In genomic region chr15:41307679-41308078, GRCh38 we compare ENCODE assay signal across 37 cellular contexts. TPM values are rescaled to one million over a fixed set of nuclear protein-coding genes. Genes with fewer than 3 reads are reported as not detected.
"Had no signal": no experiment of that assay in that cellular context is flagged by ENCODE, and none has a peak within 500 bp of the region (broad histone marks: within the 10 kb centered on the region; RNA-seq: fewer than 3 reads in every experiment).

No MANE protein-coding gene starts in this region.

- H3K36me3 ChIP-seq: adrenal gland, brain microvascular endothelial cell, breast epithelium had no signal

- H3K9me3 ChIP-seq: adrenal gland, body of pancreas, breast epithelium had no signal

- H3K27ac Mint-ChIP-seq: activated B cell treated with CpG ODN at 0.5 μM for 24 hours; activated CD4-positive, alpha-beta memory T cell treated with anti-CD3 and anti-CD28 coated beads for 36 hours; activated CD4-positive, alpha-beta T cell treated with anti-CD3 and anti-CD28 coated beads, Interleukin-2, amount 10 ng/mL, durations not matched to agents 24 days and 14 days; activated CD8-positive, alpha-beta T cell treated with anti-CD3 and anti-CD28 coated beads for 36 hours; activated naive CD4-positive, alpha-beta T cell treated with anti-CD3 and anti-CD28 coated beads for 36 hours; activated naive CD4-positive, alpha-beta T cell treated with anti-CD3 and anti-CD28 coated beads, Interleukin-2, amount 50 U/mL, for 72 hours; activated T-cell treated with anti-CD3 and anti-CD28 coated beads, Interleukin-2, amount 50 U/mL, for 72 hours; activated T-helper 17 cell treated with anti-CD3 and anti-CD28 coated beads, Interleukin-2, amount 50 U/mL, for 72 hours; T-helper 1 cell treated with Interleukin-12 subunit alpha and Interleukin-12 subunit beta and Interleukin-4 antibody, amounts not matched to agents 30 μg/mL and 1 μg/mL, for 36 hours; T-helper 2 cell treated with Interferon-gamma antibody and Interleukin-4, amounts not matched to agents 5 μg/mL and 100 μg/mL, for 36 hours had no signal

- H3K4me3 ChIP-seq: adrenal gland, body of pancreas, breast epithelium had no signal

- H3K27me3 Mint-ChIP-seq: activated B cell treated with CpG ODN at 0.5 μM for 24 hours; activated CD4-positive, alpha-beta memory T cell treated with anti-CD3 and anti-CD28 coated beads for 36 hours; activated CD4-positive, alpha-beta T cell treated with anti-CD3 and anti-CD28 coated beads, Interleukin-2, amount 10 ng/mL, durations not matched to agents 24 days and 14 days; activated CD8-positive, alpha-beta T cell treated with anti-CD3 and anti-CD28 coated beads for 36 hours; activated naive CD8-positive, alpha-beta T cell treated with anti-CD3 and anti-CD28 coated beads for 36 hours; activated T-helper 17 cell treated with anti-CD3 and anti-CD28 coated beads, Interleukin-2, amount 50 U/mL, for 72 hours; central memory CD8-positive, alpha-beta T cell had no signal

- H3K36me3 Mint-ChIP-seq: activated naive CD4-positive, alpha-beta T cell treated with anti-CD3 and anti-CD28 coated beads, Interleukin-2, amount 50 U/mL, for 72 hours had no signal

- H3K4me3 Mint-ChIP-seq: activated B cell treated with CpG ODN at 0.5 μM for 24 hours; activated CD4-positive, alpha-beta memory T cell treated with anti-CD3 and anti-CD28 coated beads for 36 hours; activated CD4-positive, alpha-beta T cell treated with anti-CD3 and anti-CD28 coated beads, Interleukin-2, amount 10 ng/mL, durations not matched to agents 24 days and 14 days; activated CD8-positive, alpha-beta T cell treated with anti-CD3 and anti-CD28 coated beads for 36 hours; activated naive CD4-positive, alpha-beta T cell treated with anti-CD3 and anti-CD28 coated beads for 36 hours; activated naive CD8-positive, alpha-beta T cell treated with anti-CD3 and anti-CD28 coated beads for 36 hours; activated T-cell treated with anti-CD3 and anti-CD28 coated beads, Interleukin-2, amount 50 U/mL, for 4 hours; activated T-cell treated with anti-CD3 and anti-CD28 coated beads, Interleukin-2, amount 50 U/mL, for 72 hours; activated T-helper 1 cell treated with anti-CD3 and anti-CD28 coated beads, Interleukin-12 subunit alpha, Interleukin-12 subunit beta, Interleukin-2, Interleukin-4 antibody, amounts not matched to agents 30 ng/mL and 10 ng/mL and 1 ng/mL, durations not matched to agents 14 hours and 24 hours and 36 hours; activated T-helper 17 cell treated with anti-CD3 and anti-CD28 coated beads, Interleukin-2, amount 50 U/mL, for 72 hours; central memory CD8-positive, alpha-beta T cell; T-helper 1 cell treated with Interleukin-12 subunit alpha and Interleukin-12 subunit beta and Interleukin-4 antibody, amounts not matched to agents 30 μg/mL and 1 μg/mL, for 36 hours; T-helper 2 cell treated with Interferon-gamma antibody and Interleukin-4, amounts not matched to agents 5 μg/mL and 100 μg/mL, for 36 hours had no signal

- H3K4me1 Mint-ChIP-seq: activated T-helper 17 cell treated with anti-CD3 and anti-CD28 coated beads, Interleukin-2, amount 50 U/mL, for 72 hours had no signal

- H3K27ac ChIP-seq: adrenal gland, body of pancreas, brain microvascular endothelial cell, breast epithelium, VCaP had no signal

- H3K4me1 ChIP-seq: adrenal gland, body of pancreas, breast epithelium had no signal

- H3K27me3 ChIP-seq: adrenal gland, body of pancreas, brain microvascular endothelial cell, breast epithelium had no signal

- DNase-seq: activated B cell treated with CpG ODN at 0.5 μM for 24 hours; activated CD4-positive, alpha-beta memory T cell treated with anti-CD3 and anti-CD28 coated beads for 36 hours; activated CD4-positive, alpha-beta T cell treated with anti-CD3 and anti-CD28 coated beads for 4 hours; activated CD4-positive, alpha-beta T cell treated with anti-CD3 and anti-CD28 coated beads, Interleukin-2, amount 10 ng/mL, durations not matched to agents 24 days and 14 days; activated CD4-positive, alpha-beta T cell treated with anti-CD3 and anti-CD28 coated beads, Interleukin-2, amount 50 U/mL, for 1 hour; activated CD4-positive, alpha-beta T cell treated with anti-CD3 and anti-CD28 coated beads, Interleukin-2, amount 50 U/mL, for 4 hours; activated CD4-positive, CD25-positive, alpha-beta regulatory T cell treated with anti-CD3 and anti-CD28 coated beads, Interleukin-2, amount 50 U/mL, for 72 hours; activated CD8-positive, alpha-beta memory T cell treated with anti-CD3 and anti-CD28 coated beads, Interleukin-2, amount 50 U/mL, for 4 hours; activated CD8-positive, alpha-beta T cell treated with anti-CD3 and anti-CD28 coated beads for 36 hours; activated effector memory CD4-positive, alpha-beta T cell treated with anti-CD3 and anti-CD28 coated beads, Interleukin-2, amount 50 U/mL, for 16 hours; activated gamma-delta T cell treated with Interleukin-2 at 50 U/mL for 16 hours; activated naive CD4-positive, alpha-beta T cell; activated naive CD4-positive, alpha-beta T cell treated with anti-CD3 and anti-CD28 coated beads for 36 hours; activated naive CD4-positive, alpha-beta T cell treated with anti-CD3 and anti-CD28 coated beads, Interleukin-2, amount 50 U/mL, for 16 hours; activated naive CD8-positive, alpha-beta T cell treated with anti-CD3 and anti-CD28 coated beads for 36 hours; activated T-cell treated with anti-CD3 and anti-CD28 coated beads for 4 hours; activated T-cell treated with anti-CD3 and anti-CD28 coated beads, Interleukin-2, amount 50 U/mL, for 1 hour; activated T-cell treated with anti-CD3 and anti-CD28 coated beads, Interleukin-2, amount 50 U/mL, for 4 hours; activated T-cell treated with anti-CD3 and anti-CD28 coated beads, Interleukin-2, amount 50 U/mL, for 72 hours; amniotic stem cell; aorta; body of pancreas; brain microvascular endothelial cell; caudate nucleus; cerebellar nuclear complex; T-helper 1 cell; T-helper 2 cell; T-helper 9 cell had no signal

- ATAC-seq: activated CD8-positive, alpha-beta T cell treated with anti-CD3 and anti-CD28 coated beads for 36 hours; activated naive CD4-positive, alpha-beta T cell treated with anti-CD3 and anti-CD28 coated beads, Interleukin-2, amount 50 U/mL, for 72 hours; activated T-cell treated with anti-CD3 and anti-CD28 coated beads, Interleukin-2, amount 50 U/mL, for 4 hours; activated T-cell treated with anti-CD3 and anti-CD28 coated beads, Interleukin-2, amount 50 U/mL, for 72 hours; activated T-helper 17 cell treated with anti-CD3 and anti-CD28 coated beads, Interleukin-2, amount 50 U/mL, for 72 hours; body of pancreas had no signal

- H3K9me3 Mint-ChIP-seq: activated B cell treated with CpG ODN at 0.5 μM for 24 hours; activated CD4-positive, alpha-beta memory T cell treated with anti-CD3 and anti-CD28 coated beads for 36 hours; activated CD4-positive, alpha-beta T cell treated with anti-CD3 and anti-CD28 coated beads, Interleukin-2, amount 10 ng/mL, durations not matched to agents 24 days and 14 days; activated CD8-positive, alpha-beta T cell treated with anti-CD3 and anti-CD28 coated beads for 36 hours; activated naive CD4-positive, alpha-beta T cell treated with anti-CD3 and anti-CD28 coated beads for 36 hours; activated naive CD4-positive, alpha-beta T cell treated with anti-CD3 and anti-CD28 coated beads, Interleukin-2, amount 50 U/mL, for 72 hours; activated naive CD8-positive, alpha-beta T cell treated with anti-CD3 and anti-CD28 coated beads for 36 hours; activated T-cell treated with anti-CD3 and anti-CD28 coated beads, Interleukin-2, amount 50 U/mL, for 4 hours; activated T-cell treated with anti-CD3 and anti-CD28 coated beads, Interleukin-2, amount 50 U/mL, for 72 hours; activated T-helper 1 cell treated with anti-CD3 and anti-CD28 coated beads, Interleukin-12 subunit alpha, Interleukin-12 subunit beta, Interleukin-2, Interleukin-4 antibody, amounts not matched to agents 30 ng/mL and 10 ng/mL and 1 ng/mL, durations not matched to agents 14 hours and 24 hours and 36 hours; activated T-helper 17 cell treated with anti-CD3 and anti-CD28 coated beads, Interleukin-2, amount 50 U/mL, for 72 hours; central memory CD8-positive, alpha-beta T cell; T-helper 1 cell treated with Interleukin-12 subunit alpha and Interleukin-12 subunit beta and Interleukin-4 antibody, amounts not matched to agents 30 μg/mL and 1 μg/mL, for 36 hours; T-helper 2 cell treated with Interferon-gamma antibody and Interleukin-4, amounts not matched to agents 5 μg/mL and 100 μg/mL, for 36 hours had no signal

RNA-seq across cellular contexts. Expression of gene OIP5, which starts 24.7 kb away (rescaled TPM):
- total RNA-seq: body of pancreas had no signal
